Comparison of ENCODE assay signal across 30 cellular contexts in genomic region chr7:28338041-28338440, GRCh38.
"Had no signal": no experiment of that assay in that cellular context is flagged by ENCODE, and none has a peak within 500 bp of the region (broad histone marks: within the 10 kb centered on the region; RNA-seq: fewer than 3 reads in every experiment).

No MANE protein-coding gene starts in this region.

- H3K9me3 ChIP-seq: ascending aorta had no signal

- H3K27ac ChIP-seq: ascending aorta, cardiac muscle cell, VCaP had no signal

- H3K36me3 ChIP-seq: ascending aorta, cardiac muscle cell had no signal

- H3K27me3 ChIP-seq: ascending aorta, cardiac muscle cell had no signal

- DNase-seq: activated B cell treated with CpG ODN at 0.5 μM for 24 hours; activated CD4-positive, alpha-beta memory T cell treated with anti-CD3 and anti-CD28 coated beads for 36 hours; activated CD4-positive, alpha-beta T cell treated with anti-CD3 and anti-CD28 coated beads for 4 hours; activated CD4-positive, alpha-beta T cell treated with anti-CD3 and anti-CD28 coated beads, Interleukin-2, amount 10 ng/mL, durations not matched to agents 24 days and 14 days; activated CD4-positive, alpha-beta T cell treated with anti-CD3 and anti-CD28 coated beads, Interleukin-2, amount 50 U/mL, for 1 hour; activated CD4-positive, alpha-beta T cell treated with anti-CD3 and anti-CD28 coated beads, Interleukin-2, amount 50 U/mL, for 4 hours; activated CD4-positive, CD25-positive, alpha-beta regulatory T cell treated with anti-CD3 and anti-CD28 coated beads, Interleukin-2, amount 50 U/mL, for 72 hours; activated CD8-positive, alpha-beta memory T cell treated with anti-CD3 and anti-CD28 coated beads, Interleukin-2, amount 10 ng/mL, durations not matched to agents 7 days and 5 days; activated CD8-positive, alpha-beta memory T cell treated with anti-CD3 and anti-CD28 coated beads, Interleukin-2, amount 50 U/mL, for 48 hours; activated CD8-positive, alpha-beta T cell treated with anti-CD3 and anti-CD28 coated beads for 36 hours; activated effector memory CD4-positive, alpha-beta T cell treated with Interleukin-2 at 50 U/mL for 16 hours; activated gamma-delta T cell; activated naive CD4-positive, alpha-beta T cell treated with anti-CD3 and anti-CD28 coated beads, Interleukin-2, amount 10 ng/mL, durations not matched to agents 7 days and 5 days; activated naive CD4-positive, alpha-beta T cell treated with Interleukin-2 at 50 U/mL for 16 hours; activated naive CD8-positive, alpha-beta T cell treated with anti-CD3 and anti-CD28 coated beads, Interleukin-2, amount 10 ng/mL, durations not matched to agents 7 days and 5 days; activated naive CD8-positive, alpha-beta T cell treated with anti-CD3 and anti-CD28 coated beads, Interleukin-2, amount 50 U/mL, for 24 hours; activated T-cell treated with anti-CD3 and anti-CD28 coated beads, Interleukin-2, amount 50 U/mL, for 24 hours; activated T-cell treated with anti-CD3 and anti-CD28 coated beads, Interleukin-2, amount 50 U/mL, for 48 hours; amygdala; anterior cingulate cortex; caudate nucleus; cerebellar nuclear complex; T-helper 1 cell; T-helper 2 cell; T-helper 9 cell had no signal

- H3K4me1 ChIP-seq: ascending aorta had no signal

- FAIRE-seq: bronchial epithelial cell, TTC549 had no signal

- H3K4me3 ChIP-seq: ascending aorta, cardiac muscle cell had no signal

- ATAC-seq: activated CD8-positive, alpha-beta memory T cell treated with anti-CD3 and anti-CD28 coated beads, Interleukin-2, amount 10 ng/mL, durations not matched to agents 7 days and 5 days; activated CD8-positive, alpha-beta T cell treated with anti-CD3 and anti-CD28 coated beads for 36 hours; activated naive CD8-positive, alpha-beta T cell treated with anti-CD3 and anti-CD28 coated beads, Interleukin-2, amount 50 U/mL, for 24 hours had no signal
